ENCODE assay signal across 8 cellular contexts in the genomic region with DNA sequence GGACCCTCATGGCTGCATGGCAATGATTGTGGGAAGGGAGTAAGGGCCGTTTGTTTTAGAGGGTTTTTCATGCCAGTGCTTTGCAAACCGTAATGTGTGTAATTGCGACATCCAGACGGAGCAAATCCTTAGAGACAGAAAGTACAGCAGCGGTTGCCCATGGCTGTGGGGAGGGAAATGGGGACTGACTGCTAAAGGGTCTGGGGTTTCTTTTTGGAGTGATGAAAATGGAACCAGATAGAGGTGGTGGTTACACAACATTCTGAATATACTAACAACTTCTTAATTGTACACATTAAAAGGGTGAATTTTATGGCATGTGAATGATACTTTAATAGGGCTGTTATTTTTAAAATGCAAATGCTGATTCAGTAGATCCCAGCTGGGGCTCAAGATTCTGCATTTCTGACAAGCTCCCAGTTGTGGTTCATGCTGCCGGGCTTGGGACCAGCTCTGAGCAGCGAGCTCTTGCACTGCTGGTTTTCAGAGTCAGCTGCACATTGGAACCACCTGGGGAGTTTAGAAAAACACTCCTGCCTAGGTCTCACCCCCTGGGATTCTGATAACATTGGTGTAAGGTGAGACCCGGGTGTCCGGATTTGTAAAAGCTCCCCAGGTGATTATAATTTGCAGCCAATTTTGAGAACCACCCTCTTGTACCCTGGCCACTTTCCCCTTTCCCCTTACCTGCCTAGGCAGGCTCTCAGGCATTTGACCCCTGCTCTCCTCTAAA. TPM values are rescaled to one million over a fixed set of nuclear protein-coding genes. Genes with fewer than 3 reads are reported as not detected.
DNase-seq lines count a peak whose midpoint lies in the region; ATAC-seq and TF ChIP-seq lines count a peak whose summit lies in the region.

No MANE protein-coding gene starts in this region.

- no peak for DNase-seq in GM06990 (ENCODE audit: extremely low read depth, insufficient read length)
- peak; percentile 29 for DNase-seq in NCI-H460 (ENCODE audit: extremely low read depth, low read depth)
- DNase-seq in astrocyte of the hippocampus (ENCODE audit: low read depth, low spot score): peak; percentile 53
- DNase-seq in tibial nerve (ENCODE audit: low spot score in 2 of 2): peak in 1 of 2 donors; percentile 47
- no peak for DNase-seq in COLO829 (ENCODE audit: low spot score)
- no peak for DNase-seq in cerebellum (ENCODE audit: low spot score)

- 14% methylated on average over 9 of the region's 9 CpGs for WGBS in liver
- 0 to 31% methylated on average over 8 to 9 of the region's 9 CpGs for WGBS in tibial nerve, 2 donors

- H3K9me3 ChIP-seq in liver (ENCODE audit: control insufficient read depth in 4 of 4, low read length in 3 of 4): no peaks in the 10 kb centered on the region
- H3K9me3 ChIP-seq in tibial nerve: no peaks in the 10 kb centered on the region

- H3K4me3 ChIP-seq in GM06990 (replicated peaks; ENCODE audit: low read depth, low read length) (peak overlapping the region; percentile 61), liver (ENCODE audit: low read depth in 1 of 3, low read length in 3 of 3) (peak overlapping the region; percentile 45 to 50 (median 49)), tibial nerve (peak overlapping the region; percentile 49 to 67 (median 52))

- H3K27ac ChIP-seq in liver (ENCODE audit: low read depth in 1 of 2, low read length in 2 of 2) (peak overlapping the region; percentile 65 to 69), tibial nerve (peak overlapping the region; percentile 94 to 99 (median 96))

- ATAC-seq in GM19395 (IDR thresholded peaks at IDR 0.05; ENCODE audit: unreplicated experiment): no peak

- peak in 1 of 2 donors; percentile 85 for TF ChIP-seq EP300 in tibial nerve (IDR thresholded peaks at IDR 0.05)

- H3K4me1 ChIP-seq in liver (ENCODE audit: control insufficient read depth in 4 of 4, insufficient read depth in 4 of 4, low read length in 3 of 4) (peaks cover 2 to 12% (median 7%) of the 10 kb centered on the region in 4 donors), tibial nerve (peaks cover 0 to 47% (median 24%) of the 10 kb centered on the region in 4 donors)

- TF ChIP-seq POLR2A in tibial nerve (IDR thresholded peaks at IDR 0.05): no peak

- no peaks in the 10 kb centered on the region for H3K27me3 ChIP-seq in GM06990 (replicated peaks; ENCODE audit: control insufficient read depth, insufficient read depth, low read length)
- no peaks in the 10 kb centered on the region for H3K27me3 ChIP-seq in liver (ENCODE audit: control insufficient read depth in 4 of 4, insufficient read depth in 4 of 4, low read length in 3 of 4)
- H3K27me3 ChIP-seq in tibial nerve: peaks cover 0 to 4% of the 10 kb centered on the region in 2 donors

- H3K9ac ChIP-seq in liver (ENCODE audit: low read depth in 1 of 2, low read length in 2 of 2): peak overlapping the region in 1 of 2 donors; percentile 62

- H3K36me3 ChIP-seq in GM06990 (ENCODE audit: control insufficient read depth, insufficient read depth, low read length) (no peaks in the 10 kb centered on the region), liver (ENCODE audit: control insufficient read depth in 4 of 4, insufficient read depth in 3 of 4, low read depth in 1 of 4, low read length in 3 of 4) (no peaks in the 10 kb centered on the region), tibial nerve (no peaks in the 10 kb centered on the region)

- TF ChIP-seq RAD21 in liver (IDR thresholded peaks at IDR 0.05): no peak

- TF ChIP-seq CTCF in GM06990 (IDR thresholded peaks at IDR 0.05; ENCODE audit: insufficient read depth, low read length, poor library complexity, severe bottlenecking) (no peak), liver (IDR thresholded peaks at IDR 0.05; ENCODE audit: low read depth, low read length, missing input control) (no peak), tibial nerve (IDR thresholded peaks at IDR 0.05) (no peak)

TF ChIP-seq in liver, 16 proteins besides CTCF, POLR2A, EP300 and RAD21:
- TF ChIP-seq, protein P1, sequence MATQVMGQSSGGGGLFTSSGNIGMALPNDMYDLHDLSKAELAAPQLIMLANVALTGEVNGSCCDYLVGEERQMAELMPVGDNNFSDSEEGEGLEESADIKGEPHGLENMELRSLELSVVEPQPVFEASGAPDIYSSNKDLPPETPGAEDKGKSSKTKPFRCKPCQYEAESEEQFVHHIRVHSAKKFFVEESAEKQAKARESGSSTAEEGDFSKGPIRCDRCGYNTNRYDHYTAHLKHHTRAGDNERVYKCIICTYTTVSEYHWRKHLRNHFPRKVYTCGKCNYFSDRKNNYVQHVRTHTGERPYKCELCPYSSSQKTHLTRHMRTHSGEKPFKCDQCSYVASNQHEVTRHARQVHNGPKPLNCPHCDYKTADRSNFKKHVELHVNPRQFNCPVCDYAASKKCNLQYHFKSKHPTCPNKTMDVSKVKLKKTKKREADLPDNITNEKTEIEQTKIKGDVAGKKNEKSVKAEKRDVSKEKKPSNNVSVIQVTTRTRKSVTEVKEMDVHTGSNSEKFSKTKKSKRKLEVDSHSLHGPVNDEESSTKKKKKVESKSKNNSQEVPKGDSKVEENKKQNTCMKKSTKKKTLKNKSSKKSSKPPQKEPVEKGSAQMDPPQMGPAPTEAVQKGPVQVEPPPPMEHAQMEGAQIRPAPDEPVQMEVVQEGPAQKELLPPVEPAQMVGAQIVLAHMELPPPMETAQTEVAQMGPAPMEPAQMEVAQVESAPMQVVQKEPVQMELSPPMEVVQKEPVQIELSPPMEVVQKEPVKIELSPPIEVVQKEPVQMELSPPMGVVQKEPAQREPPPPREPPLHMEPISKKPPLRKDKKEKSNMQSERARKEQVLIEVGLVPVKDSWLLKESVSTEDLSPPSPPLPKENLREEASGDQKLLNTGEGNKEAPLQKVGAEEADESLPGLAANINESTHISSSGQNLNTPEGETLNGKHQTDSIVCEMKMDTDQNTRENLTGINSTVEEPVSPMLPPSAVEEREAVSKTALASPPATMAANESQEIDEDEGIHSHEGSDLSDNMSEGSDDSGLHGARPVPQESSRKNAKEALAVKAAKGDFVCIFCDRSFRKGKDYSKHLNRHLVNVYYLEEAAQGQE (IDR thresholded peaks at IDR 0.05): no peak
- TF ChIP-seq YY1 (IDR thresholded peaks at IDR 0.05) (peak; percentile 22), HNF4A (conservative IDR thresholded peaks at IDR 0.05) (no peak), ZBTB33 (IDR thresholded peaks at IDR 0.05) (no peak), NR2F2 (IDR thresholded peaks at IDR 0.05) (no peak), EGR1 (IDR thresholded peaks at IDR 0.05; ENCODE audit: low read depth in 2 of 2) (no peak), HNF4G (IDR thresholded peaks at IDR 0.05) (no peak), JUND (IDR thresholded peaks at IDR 0.05) (no peak), RXRA (IDR thresholded peaks at IDR 0.05) (peak in 1 of 2 donors; percentile 6)
- TF ChIP-seq, protein P2, sequence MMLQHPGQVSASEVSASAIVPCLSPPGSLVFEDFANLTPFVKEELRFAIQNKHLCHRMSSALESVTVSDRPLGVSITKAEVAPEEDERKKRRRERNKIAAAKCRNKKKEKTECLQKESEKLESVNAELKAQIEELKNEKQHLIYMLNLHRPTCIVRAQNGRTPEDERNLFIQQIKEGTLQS (IDR thresholded peaks at IDR 0.05): no peak
- TF ChIP-seq, protein P3, sequence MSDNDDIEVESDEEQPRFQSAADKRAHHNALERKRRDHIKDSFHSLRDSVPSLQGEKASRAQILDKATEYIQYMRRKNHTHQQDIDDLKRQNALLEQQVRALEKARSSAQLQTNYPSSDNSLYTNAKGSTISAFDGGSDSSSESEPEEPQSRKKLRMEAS (IDR thresholded peaks at IDR 0.05): no peak

RNA-seq across cellular contexts. Expression of gene PRPS1, which starts 47.7 kb away (rescaled TPM):
- 82.5 and 104 TPM in 2 replicates for total RNA-seq in NCI-H460 (2014; rRNA removed; shearing (Covaris generic))
- 147 and 157 TPM in 2 replicates for polyA plus RNA-seq in NCI-H460 (2014; cell fraction: nucleus; rRNA removed)
- total RNA-seq in liver (10 to 100 TPM; 24.1 to 28.1 TPM), tibial nerve (10 to 100 TPM; 19.0 to 33.3 (median 28.9) TPM), cerebellum (20.8 TPM)
- polyA plus RNA-seq in liver: 10 to 100 TPM; 13.3 to 32.2 TPM

Comparison
In these comparisons a context has a peak if more than half of its experiments do, and no peak if none do; other contexts are left out.
1. DNase-seq: peak in NCI-H460 (single experiment) and astrocyte of the hippocampus (single experiment); none in GM06990 (single experiment), COLO829 (single experiment) and cerebellum (single experiment).
2. Peak in every context shown above with its lines, with median percentiles within 50 percentile points of each other: H3K4me3 ChIP-seq.